ENCODE assay signal across 7 cellular contexts in the genomic region with DNA sequence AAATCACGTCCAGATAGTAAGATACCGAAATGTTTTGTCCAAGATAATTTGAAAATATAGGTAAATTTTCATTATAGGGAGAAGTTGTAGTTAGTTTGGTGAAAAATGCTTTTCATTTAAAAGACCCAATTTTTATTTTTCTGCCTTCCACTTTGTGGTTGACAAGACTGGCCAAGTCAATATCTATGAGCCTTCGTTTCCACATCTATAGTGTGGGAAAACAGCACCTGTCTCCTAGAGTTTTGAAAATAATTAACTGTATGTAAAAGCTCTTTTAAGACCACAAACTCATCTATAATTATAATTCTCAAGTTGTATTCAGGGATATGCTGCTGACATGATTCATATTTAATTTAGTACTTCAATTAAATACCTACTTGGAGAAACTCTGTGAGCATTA.
"Had no signal": no experiment of that assay in that cellular context is flagged by ENCODE, and none has a peak within 500 bp of the region (broad histone marks: within the 10 kb centered on the region; RNA-seq: fewer than 3 reads in every experiment).

No MANE protein-coding gene starts in this region.

- DNase-seq: IMR-90, KBM-7, KG1 had no signal

- H3K4me3 ChIP-seq: K562 had no signal

- FAIRE-seq: HepG2, HTR-8/SVneo, K562 had no signal

- ATAC-seq: HepG2, K562 had no signal

- H3K27ac ChIP-seq: HL-60 had no signal
